In genomic region chr5:2136728-2137333, GRCh38 we compare ENCODE assay signal across 28 cellular contexts.
DNase-seq lines count a peak whose midpoint lies in the region; ATAC-seq, FAIRE-seq and TF ChIP-seq lines count a peak whose summit lies in the region.
"Had no signal": no experiment of that assay in that cellular context is flagged by ENCODE, and none has a peak within 500 bp of the region (broad histone marks: within the 10 kb centered on the region; RNA-seq: fewer than 3 reads in every experiment).

No MANE protein-coding gene starts in this region.

- H3K4me1 Mint-ChIP-seq in activated naive CD4-positive, alpha-beta T cell treated with anti-CD3 and anti-CD28 coated beads, Interleukin-2, amount 50 U/mL, for 24 hours: no peaks in the 10 kb centered on the region
- no peaks in the 10 kb centered on the region for H3K4me1 Mint-ChIP-seq in activated naive CD4-positive, alpha-beta T cell treated with anti-CD3 and anti-CD28 coated beads, Interleukin-2, amount 10 ng/mL, durations not matched to agents 7 days and 5 days
- no peaks in the 10 kb centered on the region for H3K4me1 Mint-ChIP-seq in activated naive CD8-positive, alpha-beta T cell treated with anti-CD3 and anti-CD28 coated beads, Interleukin-2, amount 10 ng/mL, durations not matched to agents 7 days and 5 days
- H3K4me1 Mint-ChIP-seq: GM23338 had no signal

- FAIRE-seq in HTR-8/SVneo (lab: Jason Lieb, UNC): peak; percentile 33
- FAIRE-seq: endothelial cell of umbilical vein, GM18507, keratinocyte, RCC 7860 had no signal

- H3K27ac Mint-ChIP-seq in activated naive CD4-positive, alpha-beta T cell treated with anti-CD3 and anti-CD28 coated beads, Interleukin-2, amount 50 U/mL, for 24 hours: peak overlapping the region; percentile 2
- H3K27ac Mint-ChIP-seq in activated naive CD4-positive, alpha-beta T cell treated with anti-CD3 and anti-CD28 coated beads, Interleukin-2, amount 10 ng/mL, durations not matched to agents 7 days and 5 days: no peak overlapping the region
- H3K27ac Mint-ChIP-seq in activated naive CD8-positive, alpha-beta T cell treated with anti-CD3 and anti-CD28 coated beads, Interleukin-2, amount 10 ng/mL, durations not matched to agents 7 days and 5 days: peak overlapping the region; percentile 48
- H3K27ac Mint-ChIP-seq: GM23338; neural progenitor cell; stimulated activated naive CD8-positive, alpha-beta T cell treated with anti-CD3 and anti-CD28 coated beads, Interleukin-15, Interleukin-2, amounts not matched to agents 100 ng/mL and 50 ng/mL, for 24 hours had no signal

- no peaks in the 10 kb centered on the region for H4K20me1 ChIP-seq in osteoblast (ENCODE audit: insufficient read depth, low read length)
- H4K20me1 ChIP-seq: BLaER1 treated with 17β-estradiol and CSF1 and Interleukin-3, amounts not matched to agents 10 nM and 100 nM had no signal

- no peak overlapping the region for H3K4me3 ChIP-seq in osteoblast (ENCODE audit: insufficient read depth, low read length)
- H3K4me3 ChIP-seq: ascending aorta; BLaER1 treated with 17β-estradiol and CSF1 and Interleukin-3, amounts not matched to agents 10 nM and 100 nM; GM23338; neural progenitor cell; psoas muscle; SJSA1; thyroid gland had no signal

- no peak overlapping the region for H3K27ac ChIP-seq in osteoblast (ENCODE audit: low read depth, low read length)
- H3K27ac ChIP-seq: ascending aorta; BLaER1 treated with 17β-estradiol and CSF1 and Interleukin-3, amounts not matched to agents 10 nM and 100 nM; neural progenitor cell; psoas muscle; SJSA1; thyroid gland had no signal

- no peaks in the 10 kb centered on the region for H3K36me3 ChIP-seq in osteoblast (ENCODE audit: insufficient read depth, low read length)
- H3K36me3 ChIP-seq: ascending aorta; BLaER1 treated with 17β-estradiol and CSF1 and Interleukin-3, amounts not matched to agents 10 nM and 100 nM; neural progenitor cell; SJSA1; thyroid gland had no signal

- H3K4me2 ChIP-seq in osteoblast (ENCODE audit: insufficient read depth, low read length): no peak overlapping the region
- H3K4me2 ChIP-seq: GM23338, neural progenitor cell had no signal

- no peak overlapping the region for H2AFZ ChIP-seq in osteoblast (ENCODE audit: low read length)
- H2AFZ ChIP-seq: GM23338, neural progenitor cell had no signal

- no peaks in the 10 kb centered on the region for H3K27me3 ChIP-seq in osteoblast (ENCODE audit: insufficient read depth, low read length)
- H3K27me3 ChIP-seq: ascending aorta; BLaER1 treated with 17β-estradiol and CSF1 and Interleukin-3, amounts not matched to agents 10 nM and 100 nM; neural progenitor cell; SJSA1; thyroid gland had no signal

- no peak for TF ChIP-seq CTCF in osteoblast (IDR thresholded peaks at IDR 0.05; ENCODE audit: extremely low read depth, low read depth, low read length)

- H3K9me3 ChIP-seq in osteoblast (ENCODE audit: low read depth, low read length): no peaks in the 10 kb centered on the region
- H3K9me3 ChIP-seq: ascending aorta; BLaER1 treated with 17β-estradiol and CSF1 and Interleukin-3, amounts not matched to agents 10 nM and 100 nM; psoas muscle; thyroid gland had no signal

- H3K9me3 Mint-ChIP-seq in activated naive CD4-positive, alpha-beta T cell treated with anti-CD3 and anti-CD28 coated beads, Interleukin-2, amount 50 U/mL, for 24 hours: no peaks in the 10 kb centered on the region
- H3K9me3 Mint-ChIP-seq in activated naive CD4-positive, alpha-beta T cell treated with anti-CD3 and anti-CD28 coated beads, Interleukin-2, amount 10 ng/mL, durations not matched to agents 7 days and 5 days: no peaks in the 10 kb centered on the region
- H3K9me3 Mint-ChIP-seq in activated naive CD8-positive, alpha-beta T cell treated with anti-CD3 and anti-CD28 coated beads, Interleukin-2, amount 10 ng/mL, durations not matched to agents 7 days and 5 days: no peaks in the 10 kb centered on the region
- H3K9me3 Mint-ChIP-seq: stimulated activated naive CD8-positive, alpha-beta T cell treated with anti-CD3 and anti-CD28 coated beads, Interleukin-15, Interleukin-2, amounts not matched to agents 100 ng/mL and 50 ng/mL, for 24 hours had no signal

- H3K4me1 ChIP-seq in osteoblast (ENCODE audit: insufficient read depth, low read length): no peaks in the 10 kb centered on the region
- H3K4me1 ChIP-seq: ascending aorta, neural progenitor cell, psoas muscle, SJSA1, thyroid gland had no signal

- ATAC-seq in activated naive CD8-positive, alpha-beta T cell treated with anti-CD3 and anti-CD28 coated beads, Interleukin-2, amount 10 ng/mL, durations not matched to agents 7 days and 5 days (ENCODE audit: low read depth): no peak
- ATAC-seq: GM23338, psoas muscle had no signal

- H3K27me3 Mint-ChIP-seq in activated naive CD4-positive, alpha-beta T cell treated with anti-CD3 and anti-CD28 coated beads, Interleukin-2, amount 50 U/mL, for 24 hours: peaks cover 12% of the 10 kb centered on the region
- no peaks in the 10 kb centered on the region for H3K27me3 Mint-ChIP-seq in activated naive CD4-positive, alpha-beta T cell treated with anti-CD3 and anti-CD28 coated beads, Interleukin-2, amount 10 ng/mL, durations not matched to agents 7 days and 5 days
- peaks cover 4% of the 10 kb centered on the region for H3K27me3 Mint-ChIP-seq in activated naive CD8-positive, alpha-beta T cell treated with anti-CD3 and anti-CD28 coated beads, Interleukin-2, amount 10 ng/mL, durations not matched to agents 7 days and 5 days

- POLR2A ChIA-PET in activated naive CD8-positive, alpha-beta T cell treated with anti-CD3 and anti-CD28 coated beads, Interleukin-2, amount 10 ng/mL, durations not matched to agents 7 days and 5 days (lab: Charles Lee): no interaction called here

- no peak for DNase-seq in activated naive CD4-positive, alpha-beta T cell treated with anti-CD3 and anti-CD28 coated beads, Interleukin-2, amount 10 ng/mL, durations not matched to agents 7 days and 5 days
- DNase-seq in HTR-8/SVneo (ENCODE audit: insufficient read length, low spot score) (no peak), osteoblast (ENCODE audit: insufficient read length, low spot score, missing footprints) (peak; percentile 59), HPDE6-E6E7 (ENCODE audit: extremely low spot score) (no peak), LoVo (ENCODE audit: low spot score) (no peak), NCI-H1105 treated with DMSO at 0.1 percent for 48 hours (lab: John Stamatoyannopoulos, UW) (no peak)
- DNase-seq in activated naive CD8-positive, alpha-beta T cell treated with anti-CD3 and anti-CD28 coated beads, Interleukin-2, amount 10 ng/mL, durations not matched to agents 7 days and 5 days: no peak
- DNase-seq: activated gamma-delta T cell treated with Interleukin-2 at 50 U/mL for 16 hours; central memory CD4-positive, alpha-beta T cell; COR-L47; dermis blood vessel endothelial cell; DMS79 treated with DMSO at 0.1 percent for 48 hours; NCI-H1048; NCI-H187 treated with DMSO at 0.1 percent for 48 hours; psoas muscle; T-helper 1 cell; thyroid gland had no signal

- H3K79me2 ChIP-seq in osteoblast (ENCODE audit: insufficient read depth, low read length): no peaks in the 10 kb centered on the region

- H3K4me3 Mint-ChIP-seq in activated naive CD4-positive, alpha-beta T cell treated with anti-CD3 and anti-CD28 coated beads, Interleukin-2, amount 50 U/mL, for 24 hours: no peak overlapping the region
- H3K4me3 Mint-ChIP-seq in activated naive CD4-positive, alpha-beta T cell treated with anti-CD3 and anti-CD28 coated beads, Interleukin-2, amount 10 ng/mL, durations not matched to agents 7 days and 5 days: no peak overlapping the region
- no peak overlapping the region for H3K4me3 Mint-ChIP-seq in activated naive CD8-positive, alpha-beta T cell treated with anti-CD3 and anti-CD28 coated beads, Interleukin-2, amount 10 ng/mL, durations not matched to agents 7 days and 5 days
- H3K4me3 Mint-ChIP-seq: GM23338; neural progenitor cell; stimulated activated naive CD8-positive, alpha-beta T cell treated with anti-CD3 and anti-CD28 coated beads, Interleukin-15, Interleukin-2, amounts not matched to agents 100 ng/mL and 50 ng/mL, for 24 hours had no signal

- CTCF ChIA-PET in activated naive CD4-positive, alpha-beta T cell treated with anti-CD3 and anti-CD28 coated beads, Interleukin-2, amount 10 ng/mL, durations not matched to agents 7 days and 5 days (lab: Charles Lee): no interaction called here

- H3K36me3 Mint-ChIP-seq in activated naive CD4-positive, alpha-beta T cell treated with anti-CD3 and anti-CD28 coated beads, Interleukin-2, amount 50 U/mL, for 24 hours: no peaks in the 10 kb centered on the region
- H3K36me3 Mint-ChIP-seq in activated naive CD4-positive, alpha-beta T cell treated with anti-CD3 and anti-CD28 coated beads, Interleukin-2, amount 10 ng/mL, durations not matched to agents 7 days and 5 days: no peaks in the 10 kb centered on the region
- no peaks in the 10 kb centered on the region for H3K36me3 Mint-ChIP-seq in activated naive CD8-positive, alpha-beta T cell treated with anti-CD3 and anti-CD28 coated beads, Interleukin-2, amount 10 ng/mL, durations not matched to agents 7 days and 5 days
- H3K36me3 Mint-ChIP-seq: neural progenitor cell had no signal
